ENCODE assay signal across 1 cellular context in the genomic region with DNA sequence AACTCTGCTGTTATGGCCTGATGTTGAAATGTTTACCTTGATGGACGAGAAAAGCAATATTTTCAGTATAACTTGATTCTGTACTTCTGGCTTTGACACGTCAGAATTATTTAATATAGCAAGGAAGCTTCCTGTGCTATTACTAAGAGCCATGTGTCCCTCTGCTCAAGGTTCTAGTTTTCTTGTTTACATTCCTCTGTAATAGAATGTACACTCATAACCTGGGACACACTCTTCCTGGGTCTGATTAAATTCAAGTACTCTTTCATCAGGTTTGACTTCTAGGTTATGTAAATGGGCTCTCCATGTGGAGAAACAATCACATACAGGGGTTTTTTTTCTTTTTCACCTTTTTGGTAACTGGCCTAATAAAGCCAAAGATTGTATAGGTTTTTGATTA.
TF ChIP-seq lines count a peak whose summit lies in the region.

No MANE protein-coding gene starts in this region.

TF ChIP-seq in HEK293T, 16 proteins besides CTCF, POLR2A, EP300 and RAD21:
- TF ChIP-seq, protein P1, sequence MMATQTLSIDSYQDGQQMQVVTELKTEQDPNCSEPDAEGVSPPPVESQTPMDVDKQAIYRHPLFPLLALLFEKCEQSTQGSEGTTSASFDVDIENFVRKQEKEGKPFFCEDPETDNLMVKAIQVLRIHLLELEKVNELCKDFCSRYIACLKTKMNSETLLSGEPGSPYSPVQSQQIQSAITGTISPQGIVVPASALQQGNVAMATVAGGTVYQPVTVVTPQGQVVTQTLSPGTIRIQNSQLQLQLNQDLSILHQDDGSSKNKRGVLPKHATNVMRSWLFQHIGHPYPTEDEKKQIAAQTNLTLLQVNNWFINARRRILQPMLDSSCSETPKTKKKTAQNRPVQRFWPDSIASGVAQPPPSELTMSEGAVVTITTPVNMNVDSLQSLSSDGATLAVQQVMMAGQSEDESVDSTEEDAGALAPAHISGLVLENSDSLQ (IDR thresholded peaks at IDR 0.05), result no peak
- TF ChIP-seq SP1 (IDR thresholded peaks at IDR 0.05) (no peak), TARDBP (IDR thresholded peaks at IDR 0.05) (no peak), FOXM1 (IDR thresholded peaks at IDR 0.05; ENCODE audit: borderline replicate concordance) (no peak), SUZ12 (IDR thresholded peaks at IDR 0.05) (no peak), BHLHE40 (IDR thresholded peaks at IDR 0.05; ENCODE audit: borderline replicate concordance) (no peak), ARNT (IDR thresholded peaks at IDR 0.05) (no peak), FOXK2 (IDR thresholded peaks at IDR 0.05) (no peak), HDGF (IDR thresholded peaks at IDR 0.05; ENCODE audit: borderline replicate concordance) (no peak), CTBP1 (IDR thresholded peaks at IDR 0.05; ENCODE audit: borderline replicate concordance) (no peak), FOXA1 (IDR thresholded peaks at IDR 0.05) (no peak), NFRKB (IDR thresholded peaks at IDR 0.05) (no peak), ELF4 (IDR thresholded peaks at IDR 0.05) (no peak), ZNF384 (IDR thresholded peaks at IDR 0.05) (no peak), L3MBTL2 (conservative IDR thresholded peaks at IDR 0.05) (no peak), LEF1 (IDR thresholded peaks at IDR 0.05; ENCODE audit: borderline replicate concordance) (no peak)
TF ChIP-seq in HEK293T: peak in this region for 0.
